17 cellular contexts compared by ENCODE assay signal in the genomic region with DNA sequence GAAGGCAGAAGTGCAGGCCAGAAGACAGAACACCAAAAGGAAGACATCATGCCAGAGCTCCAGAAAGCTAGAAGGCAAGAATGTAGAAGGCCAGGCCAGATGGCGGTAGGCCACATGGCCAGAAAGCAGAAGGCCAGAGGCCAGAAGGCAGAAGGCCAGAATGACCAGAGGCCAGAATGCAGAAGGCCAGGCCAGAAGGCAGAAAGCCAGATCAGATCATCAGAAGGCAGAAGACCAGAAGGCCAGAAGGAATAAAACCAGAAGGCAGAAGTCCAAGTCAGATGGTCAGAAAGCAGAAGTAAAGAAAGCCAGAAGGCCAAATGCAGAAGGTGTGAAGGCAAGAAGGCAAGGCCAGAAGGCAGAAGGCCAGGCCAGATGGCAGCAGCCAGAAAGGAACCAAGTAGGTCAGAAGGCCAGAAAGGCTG.
"Had no signal": no experiment of that assay in that cellular context is flagged by ENCODE, and none has a peak within 500 bp of the region (broad histone marks: within the 10 kb centered on the region; RNA-seq: fewer than 3 reads in every experiment).

No MANE protein-coding gene starts in this region.

- DNase-seq: activated CD4-positive, alpha-beta T cell treated with anti-CD3 and anti-CD28 coated beads, Interleukin-2, amount 50 U/mL, for 4 hours; activated gamma-delta T cell treated with Interleukin-2 at 50 U/mL for 16 hours; dorsolateral prefrontal cortex; foreskin melanocyte; glutamatergic neuron; hippocampal formation; islet precursor cell; left lung; mammary epithelial cell; midbrain; occipital lobe; stimulated activated CD4-positive, alpha-beta T cell treated with anti-CD3 and anti-CD28 coated beads, Interleukin-2, amount 100 ng/mL, for 24 hours; stimulated activated naive CD8-positive, alpha-beta T cell treated with anti-CD3 and anti-CD28 coated beads, Interleukin-15, Interleukin-2, amounts not matched to agents 100 U/mL and 50 U/mL, for 24 hours; WERI-Rb-1 had no signal

- H3K27ac ChIP-seq: cardiac muscle cell, dorsolateral prefrontal cortex, epithelial cell of prostate, left lung, tibial nerve, WERI-Rb-1 had no signal

- H3K36me3 ChIP-seq: cardiac muscle cell, left lung, tibial nerve, WERI-Rb-1 had no signal

- H3K4me3 ChIP-seq: cardiac muscle cell, dorsolateral prefrontal cortex, left lung, tibial nerve had no signal

- H3K27me3 ChIP-seq: cardiac muscle cell, left lung, tibial nerve had no signal

- H3K4me1 ChIP-seq: left lung had no signal

- ATAC-seq: left lung; stimulated activated naive CD8-positive, alpha-beta T cell treated with anti-CD3 and anti-CD28 coated beads, Interleukin-15, Interleukin-2, amounts not matched to agents 100 U/mL and 50 U/mL, for 24 hours had no signal
